Comparison of ENCODE assay signal across 26 cellular contexts in the genomic region with DNA sequence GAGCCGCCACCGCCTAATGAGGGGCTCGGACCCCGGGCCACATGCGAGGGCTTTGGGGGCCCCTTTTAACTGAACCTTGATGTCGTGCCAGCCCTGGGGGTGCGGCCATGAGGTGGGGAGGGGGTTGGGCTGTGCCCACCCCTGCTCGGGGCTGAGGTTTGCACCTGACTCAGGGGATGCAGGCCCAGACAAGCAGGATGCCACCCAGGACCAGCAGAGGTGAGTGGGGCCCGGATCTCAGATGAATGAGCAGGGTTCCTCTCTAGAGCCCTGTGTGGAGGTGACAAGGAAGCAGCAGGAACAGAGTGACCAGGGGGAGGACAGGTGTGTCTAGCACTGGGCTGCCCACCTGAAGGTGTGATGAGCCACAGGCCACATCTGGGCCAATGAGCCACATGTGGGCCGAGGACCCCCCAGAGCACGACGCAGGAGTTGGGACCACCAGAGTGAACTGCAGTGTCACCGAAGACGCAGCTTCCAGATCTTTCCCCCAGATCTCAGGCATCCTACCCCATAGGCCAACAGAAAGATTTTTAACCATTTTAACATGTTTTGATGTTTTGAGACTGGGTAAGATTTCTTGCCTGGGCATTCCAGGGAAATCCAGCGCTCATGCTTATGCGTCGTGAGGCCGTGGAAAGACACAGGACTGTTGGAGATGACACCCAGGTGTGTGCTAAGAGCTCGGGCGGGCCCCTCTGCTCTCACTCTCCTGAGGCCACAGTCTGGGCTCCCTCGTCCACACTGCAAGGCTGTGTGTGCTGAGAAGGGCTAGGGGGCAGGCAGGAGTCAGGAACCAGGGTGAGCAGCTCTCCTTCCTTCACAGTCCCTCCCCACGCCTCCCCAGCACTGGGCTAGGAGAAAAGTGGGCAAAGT.
A peak's percentile ranks its signal among the peaks of the same experiment; 100 is the strongest.
DNase-seq lines count a peak whose midpoint lies in the region; ATAC-seq and TF ChIP-seq lines count a peak whose summit lies in the region.
"Had no signal": no experiment of that assay in that cellular context is flagged by ENCODE, and none has a peak within 500 bp of the region (broad histone marks: within the 10 kb centered on the region; RNA-seq: fewer than 3 reads in every experiment).

No MANE protein-coding gene starts in this region.

- no peak overlapping the region for H4K5ac ChIP-seq in H9 (ENCODE audit: insufficient read length, low read depth, low read length)

- ATAC-seq in WTC11 (peak; percentile 93), GM19452 (IDR thresholded peaks at IDR 0.05; ENCODE audit: unreplicated experiment) (no peak)
- ATAC-seq: activated CD4-positive, CD25-positive, alpha-beta regulatory T cell treated with anti-CD3 and anti-CD28 coated beads, Interleukin-2, amount 50 U/mL, for 24 hours; heart left ventricle; left ventricle myocardium superior had no signal

- H3K9me3 Mint-ChIP-seq in H9, result peaks cover 0 to 2% of the 10 kb centered on the region in 2 experiments; a peak in 3 of 5 replicates
- peaks cover 8% of the 10 kb centered on the region for H3K9me3 Mint-ChIP-seq in WTC11
- H3K9me3 Mint-ChIP-seq: activated CD4-positive, alpha-beta memory T cell treated with anti-CD3 and anti-CD28 coated beads for 36 hours had no signal

- H2AFZ ChIP-seq in H9 (ENCODE audit: low read length) (no peak overlapping the region), trophoblast cell (ENCODE audit: insufficient read depth, low read length, poor library complexity) (no peak overlapping the region)

- no peak overlapping the region for H2BK5ac ChIP-seq in H9 (ENCODE audit: insufficient read length, low read length)
- H2BK5ac ChIP-seq in trophoblast cell (ENCODE audit: low read depth, low read length, poor library complexity), result no peak overlapping the region

- H3K9me3 ChIP-seq in H9 (ENCODE audit: control insufficient read depth, low read depth, low read length) (no peaks in the 10 kb centered on the region), trophoblast cell (ENCODE audit: insufficient read depth, low read depth, low read length) (no peaks in the 10 kb centered on the region)
- H3K9me3 ChIP-seq: ascending aorta, neutrophil had no signal

- no peak overlapping the region for H2BK12ac ChIP-seq in H9 (ENCODE audit: insufficient read length, low read depth, low read length)
- H2BK12ac ChIP-seq in trophoblast cell (ENCODE audit: low read length), result peak overlapping the region; percentile 10

- H4K8ac ChIP-seq in H9 (replicated peaks; ENCODE audit: insufficient read length, low read depth, low read length) (no peak overlapping the region), trophoblast cell (ENCODE audit: low read depth, low read length) (no peak overlapping the region)

- H3K23ac ChIP-seq in H9 (ENCODE audit: insufficient read length, low read depth, low read length) (no peak overlapping the region), trophoblast cell (ENCODE audit: low read length) (no peak overlapping the region)

- H3K79me2 ChIP-seq in H9 (ENCODE audit: insufficient read depth, low read length) (no peaks in the 10 kb centered on the region), trophoblast cell (ENCODE audit: control insufficient read depth, insufficient read depth, low read length, poor library complexity) (no peaks in the 10 kb centered on the region)

- H3K27me3 Mint-ChIP-seq in H9 (ENCODE audit: low read depth) (peaks cover 2% of the 10 kb centered on the region; the same call in 1 of the 2 replicates), WTC11 (ENCODE audit: low read depth) (no peaks in the 10 kb centered on the region; the same call in 1 of the 2 replicates)

- H2BK15ac ChIP-seq in H9 (ENCODE audit: low read depth, low read length), result no peak overlapping the region

- H3K4me3 ChIP-seq in trophoblast cell (ENCODE audit: low read depth, low read length), result no peak overlapping the region
- H3K4me3 ChIP-seq: ascending aorta; BLaER1 treated with 17β-estradiol and CSF1 and Interleukin-3, amounts not matched to agents 10 nM and 100 nM; heart left ventricle had no signal

- H2BK20ac ChIP-seq in H9 (ENCODE audit: low read depth, low read length, poor library complexity, severe bottlenecking), result no peak overlapping the region

- TF ChIP-seq CTCF in H9 (conservative IDR thresholded peaks at IDR 0.05) (peak; percentile 47), WTC11 (IDR thresholded peaks at IDR 0.05) (no peak)

- H3K14ac ChIP-seq in H9 (ENCODE audit: insufficient read depth, low read length) (no peak overlapping the region), trophoblast cell (ENCODE audit: low read length) (no peak overlapping the region)

- no peaks in the 10 kb centered on the region for H3K23me2 ChIP-seq in H9 (ENCODE audit: insufficient read length, low read depth, low read length, poor library complexity, severe bottlenecking)

- no peaks in the 10 kb centered on the region for H3K27me3 ChIP-seq in H9 (ENCODE audit: insufficient read depth, low read length)
- no peaks in the 10 kb centered on the region for H3K27me3 ChIP-seq in trophoblast cell (ENCODE audit: insufficient read depth, low read length)
- H3K27me3 ChIP-seq: ascending aorta; BLaER1 treated with 17β-estradiol and CSF1 and Interleukin-3, amounts not matched to agents 10 nM and 100 nM; heart left ventricle had no signal

- H2BK120ac ChIP-seq in H9 (ENCODE audit: low read depth, low read length, poor library complexity, severe bottlenecking), result no peak overlapping the region
- H2BK120ac ChIP-seq in trophoblast cell (ENCODE audit: insufficient read depth, low read length, poor library complexity), result no peak overlapping the region

- H4K91ac ChIP-seq in H9 (ENCODE audit: insufficient read length, low read depth, low read length), result no peak overlapping the region
- peak overlapping the region; percentile 1 for H4K91ac ChIP-seq in trophoblast cell (ENCODE audit: low read depth, low read length)

- H3K4me2 ChIP-seq in H9 (ENCODE audit: insufficient read depth, insufficient read length, low read length), result no peak overlapping the region
- no peak overlapping the region for H3K4me2 ChIP-seq in trophoblast cell (ENCODE audit: low read length)
- H3K4me2 ChIP-seq: BLaER1 treated with 17β-estradiol and CSF1 and Interleukin-3, amounts not matched to agents 10 nM and 100 nM had no signal

- no peak overlapping the region for H3K27ac ChIP-seq in H9 (ENCODE audit: insufficient read length, low read depth, low read length)
- no peak overlapping the region for H3K27ac ChIP-seq in trophoblast cell (ENCODE audit: low read depth, low read length)
- H3K27ac ChIP-seq: ascending aorta; BLaER1 treated with 17β-estradiol and CSF1 and Interleukin-3, amounts not matched to agents 10 nM and 100 nM; heart left ventricle; HL-60; neutrophil had no signal

- H3K4me1 ChIP-seq in H9 (ENCODE audit: insufficient read depth, low read length) (no peaks in the 10 kb centered on the region; the same call in 1 of the 2 replicates), trophoblast cell (ENCODE audit: control insufficient read depth in 1 of 2, insufficient read depth in 2 of 2, low read length in 2 of 2) (peaks cover 10 to 12% of the 10 kb centered on the region in 2 experiments)
- H3K4me1 ChIP-seq: ascending aorta had no signal

- no peak overlapping the region for H4K12ac ChIP-seq in trophoblast cell (ENCODE audit: low read depth, low read length)

- H3T11ph ChIP-seq in H9 (ENCODE audit: low read length), result no peak overlapping the region

- H3K4me3 Mint-ChIP-seq in H9, result no peak overlapping the region
- no peak overlapping the region for H3K4me3 Mint-ChIP-seq in WTC11
- H3K4me3 Mint-ChIP-seq: activated CD4-positive, alpha-beta memory T cell treated with anti-CD3 and anti-CD28 coated beads for 36 hours; activated naive CD8-positive, alpha-beta T cell had no signal

- H3K79me1 ChIP-seq in H9 (ENCODE audit: insufficient read depth, low read depth, low read length, poor library complexity, severe bottlenecking) (no peaks in the 10 kb centered on the region), trophoblast cell (ENCODE audit: low read length) (peaks cover 4% of the 10 kb centered on the region)

- H3K36me3 Mint-ChIP-seq in H9 (ENCODE audit: insufficient read depth in 1 of 3, low read depth in 3 of 3), result peaks cover 0 to 1% (median 0%) of the 10 kb centered on the region in 3 experiments; a peak in 1 of 7 replicates
- no peaks in the 10 kb centered on the region for H3K36me3 Mint-ChIP-seq in WTC11
- H3K36me3 Mint-ChIP-seq: activated CD4-positive, alpha-beta memory T cell treated with anti-CD3 and anti-CD28 coated beads for 36 hours; activated naive CD8-positive, alpha-beta T cell had no signal

- CTCF ChIA-PET in WTC11 (lab: Charles Lee), result interaction anchor here (0.9 to 3.0 kb wide), 5 partner anchors 13 to 86 kb away, joined by 3 to 13 read pairs (median 4); no protein-coding TSS in a partner anchor

- POLR2A ChIA-PET in WTC11 (lab: Charles Lee), result no interaction called here

- no CpG with 5 or more reads among the region's 22 CpGs for WGBS in H9 (ENCODE audit: extremely low coverage, insufficient read length, low lambda C conversion rate)
- no CpG with 5 or more reads among the region's 22 CpGs for WGBS in trophoblast cell (ENCODE audit: extremely low coverage, insufficient coverage, insufficient read length)

- H2AK5ac ChIP-seq in H9 (ENCODE audit: insufficient read length, low read length) (no peak overlapping the region), trophoblast cell (ENCODE audit: low read length) (peak overlapping the region; percentile 7)

- H3K18ac ChIP-seq in H9 (ENCODE audit: insufficient read length, low read depth, low read length) (no peak overlapping the region), trophoblast cell (ENCODE audit: low read length) (no peak overlapping the region)

- H3K36me3 ChIP-seq in trophoblast cell (ENCODE audit: control insufficient read depth in 1 of 2, insufficient read depth in 2 of 2, low read length in 2 of 2), result no peaks in the 10 kb centered on the region
- H3K36me3 ChIP-seq: ascending aorta; BLaER1 treated with 17β-estradiol and CSF1 and Interleukin-3, amounts not matched to agents 10 nM and 100 nM; heart left ventricle; neutrophil had no signal

- DNase-seq in H9, result peak; percentile 51
- DNase-seq in WTC11 (ENCODE audit: low spot score), result peak; percentile 49
- peak; percentile 59 for DNase-seq in left kidney (ENCODE audit: low read depth, low spot score)
- DNase-seq in trophoblast cell, result no peak
- no peak for DNase-seq in DMS53 treated with DMSO at 0.1 percent for 48 hours (lab: John Stamatoyannopoulos, UW; ENCODE audit: unreplicated experiment)
- DNase-seq in kidney glomerular epithelial cell (lab: John Stamatoyannopoulos, UW), result no peak
- DNase-seq in nucleus accumbens (lab: John Stamatoyannopoulos, UW), result no peak
- DNase-seq: activated CD4-positive, alpha-beta memory T cell treated with anti-CD3 and anti-CD28 coated beads for 36 hours; caudate nucleus; EL; heart left ventricle; IMR-90; left ventricle myocardium superior; NCI-H1105 treated with DMSO at 0.1 percent for 48 hours; NCI-H2029 treated with DMSO at 0.1 percent for 48 hours; NCI-H345; OCI-M1; Right ventricle myocardium superior; T1000 had no signal

- H3K4me1 Mint-ChIP-seq in H9 (peaks cover 10 to 17% of the 10 kb centered on the region in 2 experiments), WTC11 (peaks cover 11% of the 10 kb centered on the region)

- H3K27ac Mint-ChIP-seq in H9 (no peak overlapping the region), WTC11 (no peak overlapping the region)
- H3K27ac Mint-ChIP-seq: activated CD4-positive, alpha-beta memory T cell treated with anti-CD3 and anti-CD28 coated beads for 36 hours; activated naive CD8-positive, alpha-beta T cell had no signal

- H4K20me1 ChIP-seq in H9 (ENCODE audit: control insufficient read depth, insufficient read depth, insufficient read length), result no peaks in the 10 kb centered on the region
- H4K20me1 ChIP-seq: BLaER1 treated with 17β-estradiol and CSF1 and Interleukin-3, amounts not matched to agents 10 nM and 100 nM had no signal

- H3K4ac ChIP-seq in H9 (ENCODE audit: low read depth, low read length), result no peak overlapping the region
- H3K4ac ChIP-seq in trophoblast cell (ENCODE audit: low read depth, low read length), result no peak overlapping the region

- H3K9ac ChIP-seq in H9 (ENCODE audit: extremely low read depth, insufficient read length, low read length) (no peak overlapping the region), trophoblast cell (ENCODE audit: low read length) (no peak overlapping the region)
- H3K9ac ChIP-seq: BLaER1 treated with 17β-estradiol and CSF1 and Interleukin-3, amounts not matched to agents 10 nM and 100 nM had no signal

- no peak overlapping the region for H3K56ac ChIP-seq in H9 (ENCODE audit: insufficient read length, low read depth, low read length)

Comparison
In these comparisons a context has a peak if more than half of its experiments do, and no peak if none do; other contexts are left out.
1. DNase-seq: peak in H9 (single experiment), WTC11 (single experiment) and left kidney (single experiment); none in trophoblast cell (0 of 2), DMS53 treated with DMSO at 0.1 percent for 48 hours (single experiment), kidney glomerular epithelial cell (single experiment) and nucleus accumbens (0 of 56).